In genomic region chrX:103464774-103465117, GRCh38 we compare ENCODE assay signal across 8 cellular contexts. TPM values are rescaled to one million over a fixed set of nuclear protein-coding genes. Genes with fewer than 3 reads are reported as not detected.
DNase-seq lines count a peak whose midpoint lies in the region; ATAC-seq, FAIRE-seq and TF ChIP-seq lines count a peak whose summit lies in the region.

No MANE protein-coding gene starts in this region.

- WGBS in gastroesophageal sphincter (ENCODE audit: low coverage in 1 of 2), 2 donors: 0% methylated on average over 2 of the region's 3 CpGs
- WGBS in pancreas, 2 donors: 1 to 6% methylated on average over 3 of the region's 3 CpGs
- WGBS in thyroid gland, 2 donors: 0 to 2% methylated on average over 3 of the region's 3 CpGs

- H3K4me1 Mint-ChIP-seq in activated T-helper 2 cell treated with anti-CD3 and anti-CD28 coated beads, Interferon-gamma antibody, Interleukin-2, Interleukin-4, amounts not matched to agents 10 μg/mL and 5 μg/mL and 100 μg/mL, durations not matched to agents 14 hours and 24 hours and 36 hours (ENCODE audit: low read depth): peaks cover 3% of the 10 kb centered on the region

- intact Hi-C loops in activated T-helper 2 cell treated with anti-CD3 and anti-CD28 coated beads, Interferon-gamma antibody, Interleukin-2, Interleukin-4, amounts not matched to agents 10 μg/mL and 5 μg/mL and 100 μg/mL, durations not matched to agents 14 hours and 24 hours and 36 hours (cut with micrococcal nuclease): loop anchor here (1.0 to 2.0 kb wide), 2 partner anchors 121 to 254 kb away; no protein-coding TSS in a partner anchor
- intact Hi-C loops in pancreas (cut with DNase I): loop anchor here in 2 of 3 donors (10.0 kb wide), 2 partner anchors 120 to 130 kb away; partner anchors contain the start of gene TCEAL7 (in 1 of the 2)
- intact Hi-C loops in thyroid gland (cut with DNase I): loop anchor here (5.0 kb wide), 1 partner anchor 122 kb away; no protein-coding TSS in a partner anchor

- no peak overlapping the region for H3K27ac ChIP-seq in HUES6 (ENCODE audit: low read depth, low read length)
- H3K27ac ChIP-seq in gastroesophageal sphincter: no peak overlapping the region
- no peak overlapping the region for H3K27ac ChIP-seq in pancreas
- no peak overlapping the region for H3K27ac ChIP-seq in thyroid gland

- no peak for TF ChIP-seq EP300 in gastroesophageal sphincter (IDR thresholded peaks at IDR 0.05)

- no peaks in the 10 kb centered on the region for H3K36me3 Mint-ChIP-seq in activated T-helper 2 cell treated with anti-CD3 and anti-CD28 coated beads, Interferon-gamma antibody, Interleukin-2, Interleukin-4, amounts not matched to agents 10 μg/mL and 5 μg/mL and 100 μg/mL, durations not matched to agents 14 hours and 24 hours and 36 hours (ENCODE audit: low read depth)

- peaks cover 15% of the 10 kb centered on the region; the same call in 1 of the 2 replicates for H3K27me3 ChIP-seq in HUES6 (ENCODE audit: control insufficient read depth, insufficient read depth, low read length)
- no peaks in the 10 kb centered on the region for H3K27me3 ChIP-seq in gastroesophageal sphincter
- H3K27me3 ChIP-seq in pancreas: peaks cover 0 to 6% (median 2%) of the 10 kb centered on the region in 4 donors
- H3K27me3 ChIP-seq in thyroid gland: no peaks in the 10 kb centered on the region

- H3K9me3 ChIP-seq in HUES6 (ENCODE audit: control insufficient read depth, insufficient read depth, low read depth, low read length) (peaks cover 12% of the 10 kb centered on the region), gastroesophageal sphincter (no peaks in the 10 kb centered on the region), pancreas (no peaks in the 10 kb centered on the region), thyroid gland (no peaks in the 10 kb centered on the region)

- H3K36me3 ChIP-seq in HUES6 (ENCODE audit: control insufficient read depth, insufficient read depth, low read length) (peaks cover 25% of the 10 kb centered on the region), gastroesophageal sphincter (no peaks in the 10 kb centered on the region), pancreas (no peaks in the 10 kb centered on the region), thyroid gland (no peaks in the 10 kb centered on the region)

- H3K27ac Mint-ChIP-seq in activated T-helper 2 cell treated with anti-CD3 and anti-CD28 coated beads, Interferon-gamma antibody, Interleukin-2, Interleukin-4, amounts not matched to agents 10 μg/mL and 5 μg/mL and 100 μg/mL, durations not matched to agents 14 hours and 24 hours and 36 hours: peak overlapping the region; percentile 63

- TF ChIP-seq CTCF in gastroesophageal sphincter (IDR thresholded peaks at IDR 0.05) (peak; percentile 41 to 78 (median 68)), pancreas (IDR thresholded peaks at IDR 0.05) (peak; percentile 44 to 68 (median 56)), thyroid gland (IDR thresholded peaks at IDR 0.05) (peak; percentile 34 to 82 (median 68))

- DNase-seq in DMS114 treated with DMSO at 0.1 percent for 48 hours (lab: John Stamatoyannopoulos, UW; ENCODE audit: unreplicated experiment) (peak; percentile 79), RPMI7951 (ENCODE audit: low read depth) (peak; percentile 57), pancreas (peak in 5 of 6 donors; percentile 35 to 77 (median 58)), thyroid gland (peak; percentile 74 to 75)
- DNase-seq in activated T-helper 2 cell treated with anti-CD3 and anti-CD28 coated beads, Interferon-gamma antibody, Interleukin-2, Interleukin-4, amounts not matched to agents 10 μg/mL and 5 μg/mL and 100 μg/mL, durations not matched to agents 14 hours and 24 hours and 36 hours (ENCODE audit: low spot score): peak; percentile 56

- no peak overlapping the region for H3K9ac ChIP-seq in HUES6 (ENCODE audit: low read length)

- ATAC-seq in GM21447 (IDR thresholded peaks at IDR 0.05; ENCODE audit: unreplicated experiment) (peak; percentile 96), gastroesophageal sphincter (peak; percentile 74), pancreas (peak; percentile 91 to 99 (median 98))

- TF ChIP-seq POLR2A in gastroesophageal sphincter (IDR thresholded peaks at IDR 0.05) (no peak), thyroid gland (IDR thresholded peaks at IDR 0.05) (no peak)

- peak; percentile 60 for FAIRE-seq in pancreas (lab: Jason Lieb, UNC)

- H3K4me1 ChIP-seq in HUES6 (ENCODE audit: control insufficient read depth, insufficient read depth, low read length): peaks cover 9% of the 10 kb centered on the region; the same call in 1 of the 2 replicates
- H3K4me1 ChIP-seq in gastroesophageal sphincter: peaks cover 0 to 4% (median 0%) of the 10 kb centered on the region in 3 donors
- no peaks in the 10 kb centered on the region for H3K4me1 ChIP-seq in pancreas
- no peaks in the 10 kb centered on the region for H3K4me1 ChIP-seq in thyroid gland

- H3K4me3 ChIP-seq in HUES6 (ENCODE audit: low read depth, low read length) (peak overlapping the region; percentile 22; the same call in 1 of the 2 replicates), gastroesophageal sphincter (peak overlapping the region; percentile 24 to 40), pancreas (peak overlapping the region in 1 of 4 donors; percentile 25), thyroid gland (replicated peaks in 1 of 3) (no peak overlapping the region)

- no peaks in the 10 kb centered on the region for H3K9me3 Mint-ChIP-seq in activated T-helper 2 cell treated with anti-CD3 and anti-CD28 coated beads, Interferon-gamma antibody, Interleukin-2, Interleukin-4, amounts not matched to agents 10 μg/mL and 5 μg/mL and 100 μg/mL, durations not matched to agents 14 hours and 24 hours and 36 hours

- peaks cover 6% of the 10 kb centered on the region for H3K27me3 Mint-ChIP-seq in activated T-helper 2 cell treated with anti-CD3 and anti-CD28 coated beads, Interferon-gamma antibody, Interleukin-2, Interleukin-4, amounts not matched to agents 10 μg/mL and 5 μg/mL and 100 μg/mL, durations not matched to agents 14 hours and 24 hours and 36 hours (ENCODE audit: low read depth)

- peak overlapping the region; percentile 86 for H3K4me3 Mint-ChIP-seq in activated T-helper 2 cell treated with anti-CD3 and anti-CD28 coated beads, Interferon-gamma antibody, Interleukin-2, Interleukin-4, amounts not matched to agents 10 μg/mL and 5 μg/mL and 100 μg/mL, durations not matched to agents 14 hours and 24 hours and 36 hours (ENCODE audit: low read depth)

RNA-seq across cellular contexts. Expression of gene RAB40A, which starts 54.5 kb away (rescaled TPM):
- total RNA-seq in RPMI7951 (2014; rRNA removed; shearing (Covaris generic)): not detected in 2 replicates
- not detected in 2 replicates for total RNA-seq in activated T-helper 2 cell treated with anti-CD3 and anti-CD28 coated beads, Interferon-gamma antibody, Interleukin-2, Interleukin-4, amounts not matched to agents 10 μg/mL and 5 μg/mL and 100 μg/mL, durations not matched to agents 14 hours and 24 hours and 36 hours
- total RNA-seq in gastroesophageal sphincter (1 to 10 TPM; 1.3 to 8.9 (median 4.6) TPM), pancreas (under 1 TPM in 5 of 6 donors, not detected in 1; 0.06 to 0.19 (median 0.12) TPM), thyroid gland (under 1 TPM; 0.33 to 0.71 (median 0.58) TPM)
- polyA plus RNA-seq in pancreas: under 1 TPM; 0.08 to 0.12 TPM

Comparison
In these comparisons a context has a peak if more than half of its experiments do, and no peak if none do; other contexts are left out.
1. H3K4me3 ChIP-seq: peak in HUES6 (single experiment) and gastroesophageal sphincter (2 of 2); none in thyroid gland (0 of 3).
2. Peak in every context shown above with its lines, with median percentiles within 50 percentile points of each other: DNase-seq, ATAC-seq and CTCF ChIP-seq.